ENCODE assay signal across 8 cellular contexts in genomic region chr19:11356074-11356397, GRCh38. TPM values are rescaled to one million over a fixed set of nuclear protein-coding genes. Genes with fewer than 3 reads are reported as not detected.
DNase-seq lines count a peak whose midpoint lies in the region; ATAC-seq, FAIRE-seq and TF ChIP-seq lines count a peak whose summit lies in the region.

No MANE protein-coding gene starts in this region.

- intact Hi-C loops in CD14-positive monocyte (cut with micrococcal nuclease) (no loop called here), PC-9 (cut with micrococcal nuclease; ENCODE audit: unreplicated experiment) (no loop called here), endothelial cell of umbilical vein (cut with micrococcal nuclease) (no loop called here), lower leg skin (cut with DNase I; ENCODE audit: low total_unique reads) (no loop called here)

- no peaks in the 10 kb centered on the region for H3K36me3 ChIP-seq in PC-9 (ENCODE audit: low read depth)
- peaks cover 0 to 2% of the 10 kb centered on the region in 2 experiments for H3K36me3 ChIP-seq in endothelial cell of umbilical vein (ENCODE audit: control insufficient read depth in 2 of 2, extremely low read depth in 1 of 2, insufficient read depth in 2 of 2, low read length in 2 of 2)
- H3K36me3 ChIP-seq in osteoblast (ENCODE audit: insufficient read depth, low read length), result peaks cover 19% of the 10 kb centered on the region

- DNase-seq in CD14-positive monocyte (ENCODE audit: low spot score) (no peak), PC-9 (no peak), endothelial cell of umbilical vein (ENCODE audit: low read depth, low spot score) (no peak), osteoblast (ENCODE audit: insufficient read length, low spot score, missing footprints) (peak; percentile 81), lower leg skin (ENCODE audit: low spot score in 2 of 2) (no peak), HuH-7.5 (ENCODE audit: low spot score) (no peak)

- BruUV-seq in PC-9 (replicated peaks; lab: Mats Ljungman, UMichigan), result TSS peak; percentile 60
- TSS peak; percentile 18 for BruUV-seq in endothelial cell of umbilical vein (replicated peaks; lab: Mats Ljungman, UMichigan)

- no peak for FAIRE-seq in endothelial cell of umbilical vein (lab: Jason Lieb, UNC)

- TF ChIP-seq CTCF in CD14-positive monocyte (IDR thresholded peaks at IDR 0.05) (no peak), PC-9 (conservative IDR thresholded peaks at IDR 0.05) (no peak), endothelial cell of umbilical vein (IDR thresholded peaks at IDR 0.05; ENCODE audit: extremely low read depth in 1 of 2, insufficient read depth in 1 of 2, low read depth in 1 of 2, low read length in 2 of 2) (no peak), osteoblast (IDR thresholded peaks at IDR 0.05; ENCODE audit: extremely low read depth, low read depth, low read length) (no peak), lower leg skin (IDR thresholded peaks at IDR 0.05) (no peak)

- no peaks in the 10 kb centered on the region for H3K9me2 ChIP-seq in PC-9 (ENCODE audit: insufficient read depth)

- CTCF ChIA-PET in PC-9 (lab: Charles Lee), result no interaction called here
- CTCF ChIA-PET in endothelial cell of umbilical vein (lab: Charles Lee), result interaction anchor here (1.0 kb wide), 1 partner anchor 25 kb away, joined by 3 read pairs; no protein-coding TSS in a partner anchor

- H2AFZ ChIP-seq in PC-9 (no peak overlapping the region), endothelial cell of umbilical vein (ENCODE audit: low read depth, low read length) (no peak overlapping the region), osteoblast (ENCODE audit: low read length) (no peak overlapping the region)

- no peaks in the 10 kb centered on the region for H3K9me3 ChIP-seq in PC-9 (ENCODE audit: insufficient read depth, low read depth)
- no peaks in the 10 kb centered on the region for H3K9me3 ChIP-seq in endothelial cell of umbilical vein (replicated peaks; ENCODE audit: control insufficient read depth, insufficient read depth, low read length)
- H3K9me3 ChIP-seq in osteoblast (ENCODE audit: low read depth, low read length), result no peaks in the 10 kb centered on the region

- H3K4me1 ChIP-seq in PC-9 (replicated peaks; ENCODE audit: insufficient read depth) (peaks cover 25% of the 10 kb centered on the region), endothelial cell of umbilical vein (ENCODE audit: control insufficient read depth, extremely low read depth, insufficient read depth, low read length) (no peaks in the 10 kb centered on the region), osteoblast (ENCODE audit: insufficient read depth, low read length) (peaks cover 10% of the 10 kb centered on the region)

- POLR2A ChIA-PET in PC-9 (lab: Charles Lee; ENCODE audit: unreplicated experiment) (no interaction called here), endothelial cell of umbilical vein (lab: Charles Lee) (no interaction called here)

- no peaks in the 10 kb centered on the region for H3K27me3 ChIP-seq in PC-9 (ENCODE audit: insufficient read depth, low read depth)
- no peaks in the 10 kb centered on the region for H3K27me3 ChIP-seq in endothelial cell of umbilical vein (ENCODE audit: control insufficient read depth in 2 of 2, insufficient read depth in 2 of 2, low read length in 2 of 2)
- H3K27me3 ChIP-seq in osteoblast (ENCODE audit: insufficient read depth, low read length), result no peaks in the 10 kb centered on the region

- H3K27ac Mint-ChIP-seq in CD14-positive monocyte, result peak overlapping the region in 6 of 7 donors; percentile 80 to 94 (median 87)

- H3F3A ChIP-seq in PC-9 (ENCODE audit: insufficient read depth, low read depth), result peaks cover 30% of the 10 kb centered on the region; the same call in 1 of the 2 replicates

- no peak overlapping the region for H3K27ac ChIP-seq in PC-9
- no peak overlapping the region for H3K27ac ChIP-seq in endothelial cell of umbilical vein (ENCODE audit: insufficient read depth, low read depth, low read length)
- H3K27ac ChIP-seq in osteoblast (ENCODE audit: low read depth, low read length), result no peak overlapping the region

- peaks cover 4 to 6% (median 5%) of the 10 kb centered on the region in 3 donors for H3K27me3 Mint-ChIP-seq in CD14-positive monocyte (ENCODE audit: low read depth in 3 of 3)

- H3K4me3 ChIP-seq in PC-9, result peak overlapping the region; percentile 74
- peak overlapping the region in 2 of 3 experiments; percentile 1 to 74 for H3K4me3 ChIP-seq in endothelial cell of umbilical vein (replicated peaks in 1 of 3; ENCODE audit: insufficient read depth in 1 of 3, low read depth in 1 of 3, low read length in 3 of 3)
- peak overlapping the region; percentile 74 for H3K4me3 ChIP-seq in osteoblast (ENCODE audit: insufficient read depth, low read length)
- no peak overlapping the region for H3K4me3 ChIP-seq in lower leg skin (ENCODE audit: low read depth, poor library complexity, severe bottlenecking)

- H3K9me3 Mint-ChIP-seq in CD14-positive monocyte, result peaks cover 0 to 2% (median 0%) of the 10 kb centered on the region in 7 donors

- H3K9ac ChIP-seq in endothelial cell of umbilical vein (replicated peaks; ENCODE audit: extremely low read depth, insufficient read depth, low read length), result no peak overlapping the region

- H3K4me3 Mint-ChIP-seq in CD14-positive monocyte, result peak overlapping the region; percentile 84 to 96

- H4K20me1 ChIP-seq in PC-9 (ENCODE audit: insufficient read depth) (peaks cover 6% of the 10 kb centered on the region; the same call in 1 of the 2 replicates), endothelial cell of umbilical vein (replicated peaks; ENCODE audit: control insufficient read depth, extremely low read depth, insufficient read depth, low read length) (no peaks in the 10 kb centered on the region), osteoblast (ENCODE audit: insufficient read depth, low read length) (peaks cover 27% of the 10 kb centered on the region)

- TF ChIP-seq POLR2A in endothelial cell of umbilical vein (IDR thresholded peaks at IDR 0.05; ENCODE audit: low read depth, low read length), result no peak
- no peak for TF ChIP-seq POLR2A in lower leg skin (IDR thresholded peaks at IDR 0.05)

- H3K4me2 ChIP-seq in PC-9 (peak overlapping the region; percentile 99), endothelial cell of umbilical vein (ENCODE audit: insufficient read depth, low read length) (peak overlapping the region; percentile 0), osteoblast (ENCODE audit: insufficient read depth, low read length) (peak overlapping the region; percentile 92)

- peaks cover 37% of the 10 kb centered on the region for H3K4me1 Mint-ChIP-seq in CD14-positive monocyte

- dilution Hi-C loops in endothelial cell of umbilical vein (cut with MboI; ENCODE audit: extremely low pct_ligation_motif_present, low sequenced_read_pairs), result no loop called here

- peaks cover 37 to 65% of the 10 kb centered on the region in 2 donors for H3K36me3 Mint-ChIP-seq in CD14-positive monocyte

- 79 to 80% methylated on average over 6 of the region's 6 CpGs for WGBS in lower leg skin, 2 donors

- ATAC-seq in HG02885 (IDR thresholded peaks at IDR 0.05; ENCODE audit: poor library complexity, unreplicated experiment) (no peak), HG02763 (IDR thresholded peaks at IDR 0.05; ENCODE audit: unreplicated experiment) (no peak)

- H3K79me2 ChIP-seq in PC-9 (ENCODE audit: low read depth) (peaks cover 7% of the 10 kb centered on the region), endothelial cell of umbilical vein (ENCODE audit: control insufficient read depth, insufficient read depth, low read length) (no peaks in the 10 kb centered on the region), osteoblast (ENCODE audit: insufficient read depth, low read length) (peaks cover 11% of the 10 kb centered on the region)

- no peaks in the 10 kb centered on the region for H3K9me1 ChIP-seq in endothelial cell of umbilical vein (replicated peaks; ENCODE audit: control insufficient read depth, extremely low read depth, insufficient read depth, low read length)

RNA-seq across cellular contexts. Expression of gene PLPPR2, which starts 0.8 kb away (rescaled TPM):
- polyA plus RNA-seq in CD14-positive monocyte, result 10 to 100 TPM; 35.0 to 45.5 TPM
- 25.2 and 30.4 TPM in 2 replicates for total RNA-seq in PC-9 (2021)
- 22.8 and 23.7 TPM in 2 replicates for total RNA-seq in endothelial cell of umbilical vein
- 28.7 and 34.5 TPM in 2 replicates for polyA plus RNA-seq in endothelial cell of umbilical vein
- 14.0 and 19.1 TPM in 2 replicates for polyA plus RNA-seq in endothelial cell of umbilical vein (2011; cell fraction: cytosol; rRNA removed)
- 36.5 and 47.7 TPM in 2 replicates for polyA plus RNA-seq in endothelial cell of umbilical vein (2011; cell fraction: nucleus; rRNA removed)
- 24.8 and 32.4 TPM in 2 replicates for polyA plus RNA-seq in endothelial cell of umbilical vein (2012)
- 10.7 and 14.5 TPM in 2 replicates for polyA minus RNA-seq in endothelial cell of umbilical vein
- 6.2 TPM for polyA minus RNA-seq in endothelial cell of umbilical vein (2011; cell fraction: cytosol; rRNA and poly(A)+ RNA removed)
- 5.4 and 14.8 TPM in 2 replicates for polyA minus RNA-seq in endothelial cell of umbilical vein (2011; cell fraction: nucleus; rRNA and poly(A)+ RNA removed)
- total RNA-seq in osteoblast, result 10.6 and 14.1 TPM in 2 replicates
- 10 to 100 TPM; 18.6 to 40.6 (median 29.8) TPM for total RNA-seq in lower leg skin

RNA-seq across cellular contexts. Expression of gene CCDC159, which starts 9.7 kb away (rescaled TPM):
- 10 to 100 TPM; 37.1 to 38.3 TPM for polyA plus RNA-seq in CD14-positive monocyte
- 9.4 and 13.7 TPM in 2 replicates for total RNA-seq in PC-9 (2021)
- 30.3 and 31.6 TPM in 2 replicates for total RNA-seq in endothelial cell of umbilical vein
- 28.2 and 30.0 TPM in 2 replicates for polyA plus RNA-seq in endothelial cell of umbilical vein
- 20.0 and 24.7 TPM in 2 replicates for polyA plus RNA-seq in endothelial cell of umbilical vein (2011; cell fraction: cytosol; rRNA removed)
- polyA plus RNA-seq in endothelial cell of umbilical vein (2011; cell fraction: nucleus; rRNA removed), result 181 and 184 TPM in 2 replicates
- 24.1 and 35.7 TPM in 2 replicates for polyA plus RNA-seq in endothelial cell of umbilical vein (2012)
- polyA minus RNA-seq in endothelial cell of umbilical vein, result 12.7 and 27.0 TPM in 2 replicates
- 2.5 TPM for polyA minus RNA-seq in endothelial cell of umbilical vein (2011; cell fraction: cytosol; rRNA and poly(A)+ RNA removed)
- polyA minus RNA-seq in endothelial cell of umbilical vein (2011; cell fraction: nucleus; rRNA and poly(A)+ RNA removed), result 21.9 and 31.9 TPM in 2 replicates
- total RNA-seq in osteoblast, result 4.0 and 8.0 TPM in 2 replicates
- 10 to 100 TPM in 2 of 4 donors, 1 to 10 TPM in 2; 8.4 to 20.1 (median 10.4) TPM for total RNA-seq in lower leg skin

RNA-seq across cellular contexts. Expression of gene TMEM205, which starts 10.0 kb away (rescaled TPM):
- polyA plus RNA-seq in CD14-positive monocyte, result 100 to 1,000 TPM; 252 to 335 TPM
- total RNA-seq in PC-9 (2021), result 80.3 and 90.6 TPM in 2 replicates
- 57.3 and 58.9 TPM in 2 replicates for total RNA-seq in endothelial cell of umbilical vein
- polyA plus RNA-seq in endothelial cell of umbilical vein, result 345 and 364 TPM in 2 replicates
- 252 and 288 TPM in 2 replicates for polyA plus RNA-seq in endothelial cell of umbilical vein (2011; cell fraction: cytosol; rRNA removed)
- polyA plus RNA-seq in endothelial cell of umbilical vein (2011; cell fraction: nucleus; rRNA removed), result 148 and 156 TPM in 2 replicates
- 85.8 and 87.3 TPM in 2 replicates for polyA plus RNA-seq in endothelial cell of umbilical vein (2012)
- 99.9 and 106 TPM in 2 replicates for polyA minus RNA-seq in endothelial cell of umbilical vein
- 20.3 TPM for polyA minus RNA-seq in endothelial cell of umbilical vein (2011; cell fraction: cytosol; rRNA and poly(A)+ RNA removed)
- 14.5 and 17.6 TPM in 2 replicates for polyA minus RNA-seq in endothelial cell of umbilical vein (2011; cell fraction: nucleus; rRNA and poly(A)+ RNA removed)
- total RNA-seq in osteoblast, result 29.2 and 59.4 TPM in 2 replicates
- total RNA-seq in lower leg skin, result 100 to 1,000 TPM; 177 to 222 (median 208) TPM

RNA-seq across cellular contexts. Expression of gene RAB3D, which starts 16.6 kb away (rescaled TPM):
- 10 to 100 TPM; 52.9 to 60.8 TPM for polyA plus RNA-seq in CD14-positive monocyte
- total RNA-seq in PC-9 (2021), result 35.0 and 36.5 TPM in 2 replicates
- 41.1 and 48.2 TPM in 2 replicates for total RNA-seq in endothelial cell of umbilical vein
- 34.1 and 35.4 TPM in 2 replicates for polyA plus RNA-seq in endothelial cell of umbilical vein
- 26.2 and 31.8 TPM in 2 replicates for polyA plus RNA-seq in endothelial cell of umbilical vein (2011; cell fraction: cytosol; rRNA removed)
- 17.1 and 19.0 TPM in 2 replicates for polyA plus RNA-seq in endothelial cell of umbilical vein (2011; cell fraction: nucleus; rRNA removed)
- 10.4 and 11.5 TPM in 2 replicates for polyA plus RNA-seq in endothelial cell of umbilical vein (2012)
- polyA minus RNA-seq in endothelial cell of umbilical vein, result 143 and 179 TPM in 2 replicates
- 15.7 TPM for polyA minus RNA-seq in endothelial cell of umbilical vein (2011; cell fraction: cytosol; rRNA and poly(A)+ RNA removed)
- 23.1 and 24.0 TPM in 2 replicates for polyA minus RNA-seq in endothelial cell of umbilical vein (2011; cell fraction: nucleus; rRNA and poly(A)+ RNA removed)
- 2.1 and 3.3 TPM in 2 replicates for total RNA-seq in osteoblast
- 100 to 1,000 TPM in 2 of 4 donors, 10 to 100 TPM in 2; 88.6 to 107 (median 98.0) TPM for total RNA-seq in lower leg skin

RNA-seq across cellular contexts. Expression of gene SWSAP1, which starts 18.4 kb away (rescaled TPM):
- 10 to 100 TPM in 1 of 2 donors, 1 to 10 TPM in 1; 8.7 to 11.5 TPM for polyA plus RNA-seq in CD14-positive monocyte
- 4.6 and 4.8 TPM in 2 replicates for total RNA-seq in PC-9 (2021)
- total RNA-seq in endothelial cell of umbilical vein, result 2.7 and 3.7 TPM in 2 replicates
- 4.4 and 4.8 TPM in 2 replicates for polyA plus RNA-seq in endothelial cell of umbilical vein
- 2.2 and 3.3 TPM in 2 replicates for polyA plus RNA-seq in endothelial cell of umbilical vein (2011; cell fraction: cytosol; rRNA removed)
- 1.5 and 1.7 TPM in 2 replicates for polyA plus RNA-seq in endothelial cell of umbilical vein (2011; cell fraction: nucleus; rRNA removed)
- polyA plus RNA-seq in endothelial cell of umbilical vein (2012), result 2.3 and 2.8 TPM in 2 replicates
- polyA minus RNA-seq in endothelial cell of umbilical vein, result 0.49 and 1.6 TPM in 2 replicates
- 0.92 TPM for polyA minus RNA-seq in endothelial cell of umbilical vein (2011; cell fraction: cytosol; rRNA and poly(A)+ RNA removed)
- polyA minus RNA-seq in endothelial cell of umbilical vein (2011; cell fraction: nucleus; rRNA and poly(A)+ RNA removed), result 0.72 and 1.5 TPM in 2 replicates
- total RNA-seq in osteoblast, result 0.72 and 0.88 TPM in 2 replicates
- 1 to 10 TPM; 2.1 to 3.3 (median 2.3) TPM for total RNA-seq in lower leg skin

Comparison
In these comparisons a context has a peak if more than half of its experiments do, and no peak if none do; other contexts are left out.
1. H3K4me2 ChIP-seq: peak in every context shown above with its lines; median percentile 99 in PC-9; 92 in osteoblast; 0 in endothelial cell of umbilical vein.